In the genomic region with DNA sequence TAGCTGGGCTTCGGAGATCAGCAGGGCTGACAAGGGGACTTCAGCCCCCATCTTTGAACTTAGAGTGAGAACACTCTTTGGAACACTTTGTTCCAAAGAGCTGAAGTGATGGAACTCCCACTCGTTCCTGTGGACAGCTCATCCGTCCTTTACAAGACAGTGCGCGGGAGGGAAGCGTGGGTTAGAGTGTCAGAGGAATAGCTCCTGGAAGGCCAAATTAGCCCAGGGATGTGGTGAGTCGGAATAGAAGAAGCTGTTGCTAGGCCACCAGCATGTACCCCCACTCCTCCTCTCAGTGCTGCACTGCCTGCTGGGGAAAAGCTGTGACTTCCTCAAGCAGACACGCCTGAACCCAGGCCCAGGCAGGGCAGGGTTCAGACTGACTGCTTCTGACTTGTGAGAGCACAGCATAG, we compare ENCODE assay signal across 9 cellular contexts. TPM values are rescaled to one million over a fixed set of nuclear protein-coding genes. Genes with fewer than 3 reads are reported as not detected.
DNase-seq lines count a peak whose midpoint lies in the region; ATAC-seq, FAIRE-seq and TF ChIP-seq lines count a peak whose summit lies in the region.
"Had no signal": no experiment of that assay in that cellular context is flagged by ENCODE, and none has a peak within 500 bp of the region (broad histone marks: within the 10 kb centered on the region; RNA-seq: fewer than 3 reads in every experiment).

No MANE protein-coding gene starts in this region.

- H3K36me3 Mint-ChIP-seq in T-helper 1 cell treated with Interleukin-12 subunit alpha and Interleukin-12 subunit beta and Interleukin-4 antibody, amounts not matched to agents 30 μg/mL and 1 μg/mL, for 36 hours (ENCODE audit: low read depth): peaks cover 10% of the 10 kb centered on the region
- peaks cover 0 to 10% (median 0%) of the 10 kb centered on the region in 3 donors for H3K36me3 Mint-ChIP-seq in naive thymus-derived CD8-positive, alpha-beta T cell

- peaks cover 46% of the 10 kb centered on the region for H3K4me1 Mint-ChIP-seq in T-helper 1 cell treated with Interleukin-12 subunit alpha and Interleukin-12 subunit beta and Interleukin-4 antibody, amounts not matched to agents 30 μg/mL and 1 μg/mL, for 36 hours (ENCODE audit: low read depth)
- H3K4me1 Mint-ChIP-seq in naive thymus-derived CD8-positive, alpha-beta T cell: peaks cover 0 to 42% (median 30%) of the 10 kb centered on the region in 4 donors
- H3K4me1 Mint-ChIP-seq: neural crest cell had no signal

- H3K27ac Mint-ChIP-seq in T-helper 1 cell treated with Interleukin-12 subunit alpha and Interleukin-12 subunit beta and Interleukin-4 antibody, amounts not matched to agents 30 μg/mL and 1 μg/mL, for 36 hours: peak overlapping the region; percentile 78
- peak overlapping the region in 2 of 10 donors; percentile 73 to 88 for H3K27ac Mint-ChIP-seq in naive thymus-derived CD8-positive, alpha-beta T cell

- H3K27me3 Mint-ChIP-seq in T-helper 1 cell treated with Interleukin-12 subunit alpha and Interleukin-12 subunit beta and Interleukin-4 antibody, amounts not matched to agents 30 μg/mL and 1 μg/mL, for 36 hours (ENCODE audit: low read depth): no peaks in the 10 kb centered on the region
- no peaks in the 10 kb centered on the region for H3K27me3 Mint-ChIP-seq in naive thymus-derived CD8-positive, alpha-beta T cell

- no peak for ATAC-seq in GM18868 (IDR thresholded peaks at IDR 0.05; ENCODE audit: unreplicated experiment)
- ATAC-seq in HG03139 (IDR thresholded peaks at IDR 0.05; ENCODE audit: unreplicated experiment): no peak
- no peak for ATAC-seq in naive thymus-derived CD8-positive, alpha-beta T cell
- ATAC-seq in GM21717 (IDR thresholded peaks at IDR 0.05; ENCODE audit: unreplicated experiment): no peak

- no peaks in the 10 kb centered on the region for H3K9me3 Mint-ChIP-seq in T-helper 1 cell treated with Interleukin-12 subunit alpha and Interleukin-12 subunit beta and Interleukin-4 antibody, amounts not matched to agents 30 μg/mL and 1 μg/mL, for 36 hours
- no peaks in the 10 kb centered on the region for H3K9me3 Mint-ChIP-seq in naive thymus-derived CD8-positive, alpha-beta T cell
- H3K9me3 Mint-ChIP-seq: neural crest cell had no signal

- FAIRE-seq in GM12891 (lab: Jason Lieb, UNC): no peak

- peak overlapping the region; percentile 35 for H3K4me3 Mint-ChIP-seq in T-helper 1 cell treated with Interleukin-12 subunit alpha and Interleukin-12 subunit beta and Interleukin-4 antibody, amounts not matched to agents 30 μg/mL and 1 μg/mL, for 36 hours
- peak overlapping the region in 2 of 10 donors; percentile 30 to 42 for H3K4me3 Mint-ChIP-seq in naive thymus-derived CD8-positive, alpha-beta T cell

- TF ChIP-seq POLR2A in GM12891 (IDR thresholded peaks at IDR 0.05; ENCODE audit: low read depth, low read length): peak; percentile 16; the same call in 1 of the 2 replicates

- DNase-seq in GM12891 (ENCODE audit: insufficient read length, low spot score) (no peak), fibroblast of gingiva (ENCODE audit: low read depth) (peak; percentile 47), posterior cingulate gyrus (peak in 7 of 10 donors; percentile 58 to 93 (median 79))
- DNase-seq in naive thymus-derived CD8-positive, alpha-beta T cell: no peak

- POLR2A ChIA-PET in naive thymus-derived CD8-positive, alpha-beta T cell (lab: Charles Lee): interaction anchor here (2.7 kb wide), 1 partner anchor 65 kb away, joined by 24 read pairs; the partner anchor contains the start of gene FKBP1A

- intact Hi-C loops in posterior cingulate gyrus (cut with DNase I): no loop called here

TF ChIP-seq in GM12891, 5 proteins besides CTCF, POLR2A, EP300 and RAD21:
- TF ChIP-seq POLR2AphosphoS5 (IDR thresholded peaks at IDR 0.05; ENCODE audit: low read depth, low read length) (peak; percentile 20; the same call in 1 of the 2 replicates), PAX5 (IDR thresholded peaks at IDR 0.05; ENCODE audit: insufficient read depth, low read length, severe bottlenecking) (no peak), TAF1 (IDR thresholded peaks at IDR 0.05; ENCODE audit: low read depth, low read length) (no peak), SPI1 (IDR thresholded peaks at IDR 0.05; ENCODE audit: low read depth, low read length) (no peak), POU2F2 (IDR thresholded peaks at IDR 0.05; ENCODE audit: low read depth, low read length) (no peak)

RNA-seq across cellular contexts. Expression of gene SDCBP2, which starts 1.7 kb away (rescaled TPM):
- 0.77 TPM for polyA plus RNA-seq in GM12891 (2012; ENCODE audit: low read depth, missing spikeins)
- 1 to 10 TPM; 2.7 to 3.3 TPM for total RNA-seq in naive thymus-derived CD8-positive, alpha-beta T cell
- polyA plus RNA-seq in naive thymus-derived CD8-positive, alpha-beta T cell: 1 to 10 TPM in 1 of 3 donors, under 1 TPM in 2; 0.81 to 1.5 (median 0.98) TPM

Comparison
In these comparisons a context has a peak if more than half of its experiments do, and no peak if none do; other contexts are left out.
1. DNase-seq: peak in fibroblast of gingiva (single experiment) and posterior cingulate gyrus (7 of 10); none in GM12891 (single experiment) and naive thymus-derived CD8-positive, alpha-beta T cell (0 of 10).